In genomic region chr10:88731296-88731695, GRCh38 we compare ENCODE assay signal across 16 cellular contexts. TPM values are rescaled to one million over a fixed set of nuclear protein-coding genes. Genes with fewer than 3 reads are reported as not detected.
DNase-seq lines count a peak whose midpoint lies in the region; ATAC-seq and TF ChIP-seq lines count a peak whose summit lies in the region.
"Had no signal": no experiment of that assay in that cellular context is flagged by ENCODE, and none has a peak within 500 bp of the region (broad histone marks: within the 10 kb centered on the region; RNA-seq: fewer than 3 reads in every experiment).

No MANE protein-coding gene starts in this region.

- POLR2A ChIA-PET in WTC11 (lab: Charles Lee): no interaction called here

- DNase-seq in ELF-1 (ENCODE audit: low read depth, low spot score) (peak; percentile 23), NAMALWA (ENCODE audit: low spot score) (peak; percentile 10), WTC11 (ENCODE audit: low spot score) (peak; percentile 31), kidney tubule cell (ENCODE audit: low spot score) (peak; percentile 27), SKM-1 (lab: John Stamatoyannopoulos, UW; ENCODE audit: unreplicated experiment) (no peak), NCI-H1105 (lab: John Stamatoyannopoulos, UW) (no peak)
- DNase-seq: activated T-cell treated with anti-CD3 and anti-CD28 coated beads, Interleukin-2, amount 50 U/mL, for 4 hours; effector CD8-positive, alpha-beta T cell; NCI-H187; stimulated activated CD4-positive, alpha-beta T cell treated with anti-CD3 and anti-CD28 coated beads, Interleukin-4, amount 100 ng/mL, for 1 hour; stimulated activated naive CD8-positive, alpha-beta T cell treated with anti-CD3 and anti-CD28 coated beads, Interleukin-15, amount 100 ng/mL, for 72 hours had no signal

- H3K27me3 Mint-ChIP-seq in WTC11 (ENCODE audit: low read depth): peaks cover 26% of the 10 kb centered on the region

- ATAC-seq in WTC11: peak; percentile 37
- no peak for ATAC-seq in GM19452 (IDR thresholded peaks at IDR 0.05; ENCODE audit: unreplicated experiment)
- ATAC-seq in GM18867 (IDR thresholded peaks at IDR 0.05; ENCODE audit: unreplicated experiment): no peak
- ATAC-seq: activated T-cell treated with anti-CD3 and anti-CD28 coated beads, Interleukin-2, amount 50 U/mL, for 4 hours; stimulated activated naive CD8-positive, alpha-beta T cell treated with anti-CD3 and anti-CD28 coated beads, Interleukin-15, amount 100 ng/mL, for 72 hours had no signal

- H3K4me1 Mint-ChIP-seq in WTC11: peaks cover 13% of the 10 kb centered on the region
- H3K4me1 Mint-ChIP-seq: mesothelial cell of epicardium had no signal

- no peaks in the 10 kb centered on the region for H3K36me3 Mint-ChIP-seq in WTC11
- H3K36me3 Mint-ChIP-seq: mesothelial cell of epicardium had no signal

- no peak overlapping the region for H3K27ac Mint-ChIP-seq in WTC11
- H3K27ac Mint-ChIP-seq: mesothelial cell of epicardium; stimulated activated naive CD8-positive, alpha-beta T cell treated with anti-CD3 and anti-CD28 coated beads, Interleukin-15, amount 100 ng/mL, for 72 hours had no signal

- TF ChIP-seq CTCF in WTC11 (IDR thresholded peaks at IDR 0.05): no peak

- no peak overlapping the region for H3K4me3 Mint-ChIP-seq in WTC11
- H3K4me3 Mint-ChIP-seq: activated T-cell treated with anti-CD3 and anti-CD28 coated beads, Interleukin-2, amount 50 U/mL, for 4 hours; mesothelial cell of epicardium; stimulated activated naive CD8-positive, alpha-beta T cell treated with anti-CD3 and anti-CD28 coated beads, Interleukin-15, amount 100 ng/mL, for 72 hours had no signal

- no peaks in the 10 kb centered on the region for H3K9me3 Mint-ChIP-seq in WTC11
- H3K9me3 Mint-ChIP-seq: activated T-cell treated with anti-CD3 and anti-CD28 coated beads, Interleukin-2, amount 50 U/mL, for 4 hours; mesothelial cell of epicardium; stimulated activated naive CD8-positive, alpha-beta T cell treated with anti-CD3 and anti-CD28 coated beads, Interleukin-15, amount 100 ng/mL, for 72 hours had no signal

- CTCF ChIA-PET in WTC11 (lab: Charles Lee): interaction anchor here (1.0 to 5.8 kb wide), 4 partner anchors 10 to 203 kb away, joined by 3 to 77 read pairs (median 3); no protein-coding TSS in a partner anchor

TF ChIP-seq in WTC11, 78 proteins besides CTCF, POLR2A, EP300 and RAD21:
- TF ChIP-seq OVOL2 (CRISPR knock-in tag; IDR thresholded peaks at IDR 0.05; ENCODE audit: borderline replicate concordance) (no peak), USF1 (CRISPR knock-in tag; IDR thresholded peaks at IDR 0.05) (no peak), STAT6 (CRISPR knock-in tag; conservative IDR thresholded peaks at IDR 0.05; ENCODE audit: low read depth) (no peak), TP53 (CRISPR knock-in tag; IDR thresholded peaks at IDR 0.05) (no peak), ZNF396 (CRISPR knock-in tag; IDR thresholded peaks at IDR 0.05; ENCODE audit: borderline replicate concordance) (no peak), ZBTB21 (CRISPR knock-in tag; IDR thresholded peaks at IDR 0.05; ENCODE audit: borderline replicate concordance) (no peak), EMX1 (CRISPR knock-in tag; IDR thresholded peaks at IDR 0.05) (no peak), SMAD3 (CRISPR knock-in tag; IDR thresholded peaks at IDR 0.05; ENCODE audit: borderline replicate concordance) (no peak), MAX (CRISPR knock-in tag; IDR thresholded peaks at IDR 0.05) (no peak), E2F1 (CRISPR knock-in tag; IDR thresholded peaks at IDR 0.05) (no peak), MXD4 (CRISPR knock-in tag; IDR thresholded peaks at IDR 0.05; ENCODE audit: borderline replicate concordance) (no peak), NFATC4 (CRISPR knock-in tag; IDR thresholded peaks at IDR 0.05) (no peak), FOXJ3 (CRISPR knock-in tag; IDR thresholded peaks at IDR 0.05; ENCODE audit: borderline replicate concordance) (no peak), CREB1 (CRISPR knock-in tag; IDR thresholded peaks at IDR 0.05) (no peak), SOX15 (CRISPR knock-in tag; IDR thresholded peaks at IDR 0.05) (no peak), HMGA2 (CRISPR knock-in tag; IDR thresholded peaks at IDR 0.05) (no peak), MYBL2 (CRISPR knock-in tag; IDR thresholded peaks at IDR 0.05) (no peak), CREM (CRISPR knock-in tag; IDR thresholded peaks at IDR 0.05) (no peak), AR (CRISPR knock-in tag; IDR thresholded peaks at IDR 0.05) (no peak)

RNA-seq across cellular contexts. Expression of gene LIPK, which starts 25.2 kb away (rescaled TPM):
- not detected in 3 replicates for total RNA-seq in WTC11 (2021)
- total RNA-seq: activated T-cell treated with anti-CD3 and anti-CD28 coated beads, Interleukin-2, amount 50 U/mL, for 4 hours; mesothelial cell of epicardium; Peyer's patch; prostate gland had no signal

RNA-seq across cellular contexts. Expression of gene LIPN, which starts 28.5 kb away (rescaled TPM):
- total RNA-seq in WTC11 (2021): not detected in 3 replicates
- total RNA-seq: activated T-cell treated with anti-CD3 and anti-CD28 coated beads, Interleukin-2, amount 50 U/mL, for 4 hours; mesothelial cell of epicardium; Peyer's patch; prostate gland had no signal

Comparison
In these comparisons a context has a peak if more than half of its experiments do, and no peak if none do; other contexts are left out.
1. DNase-seq: peak in ELF-1 (single experiment), NAMALWA (single experiment), WTC11 (single experiment) and kidney tubule cell (single experiment); none in SKM-1 (single experiment) and NCI-H1105 (single experiment).